Comparison of ENCODE assay signal across 11 cellular contexts in the genomic region with DNA sequence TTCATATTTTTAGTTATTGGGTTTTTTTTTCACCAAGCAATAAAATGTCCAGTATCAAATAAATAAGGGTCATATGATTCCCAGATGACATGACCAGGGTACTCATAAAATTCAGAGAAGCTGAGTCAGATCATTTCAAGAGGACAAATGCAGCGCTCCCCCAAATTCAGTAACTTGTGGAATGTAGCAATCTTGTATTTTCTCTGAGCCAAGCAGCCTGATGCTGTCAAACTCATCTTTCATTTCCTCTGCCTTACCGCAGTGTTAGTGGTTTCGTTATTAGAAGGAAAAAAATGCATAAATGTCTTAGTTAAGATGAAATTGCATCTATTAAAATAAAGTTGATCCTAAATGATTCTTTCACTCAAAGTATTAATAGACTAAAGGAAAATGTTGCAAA. TPM values are rescaled to one million over a fixed set of nuclear protein-coding genes. Genes with fewer than 3 reads are reported as not detected.
A peak's percentile ranks its signal among the peaks of the same experiment; 100 is the strongest.
DNase-seq lines count a peak whose midpoint lies in the region; ATAC-seq and TF ChIP-seq lines count a peak whose summit lies in the region.
"Had no signal": no experiment of that assay in that cellular context is flagged by ENCODE, and none has a peak within 500 bp of the region (broad histone marks: within the 10 kb centered on the region; RNA-seq: fewer than 3 reads in every experiment).

No MANE protein-coding gene starts in this region.

- no peak for TF ChIP-seq CTCF in GM13976 (IDR thresholded peaks at IDR 0.05; ENCODE audit: borderline replicate concordance, control extremely low read depth, extremely low read depth, insufficient read depth, missing control alignments)

- H3K27ac Mint-ChIP-seq in activated naive CD8-positive, alpha-beta T cell treated with anti-CD3 and anti-CD28 coated beads, Interleukin-2, amount 10 ng/mL, durations not matched to agents 7 days and 5 days, result peak overlapping the region; percentile 33
- H3K27ac Mint-ChIP-seq in activated naive CD8-positive, alpha-beta T cell treated with anti-CD3 and anti-CD28 coated beads for 36 hours, result no peak overlapping the region
- H3K27ac Mint-ChIP-seq in activated T-helper 17 cell treated with anti-CD3 and anti-CD28 coated beads, Interleukin-2, amount 50 U/mL, for 72 hours, result peak overlapping the region; percentile 53
- H3K27ac Mint-ChIP-seq: activated B cell treated with CpG ODN at 0.5 μM for 24 hours, B cell, natural killer cell had no signal

- in situ Hi-C loops in GM13976 (cut with MboI; ENCODE audit: low sequenced_read_pairs, unreplicated experiment), result no loop called here

- H3K27me3 Mint-ChIP-seq in activated naive CD8-positive, alpha-beta T cell treated with anti-CD3 and anti-CD28 coated beads, Interleukin-2, amount 10 ng/mL, durations not matched to agents 7 days and 5 days, result no peaks in the 10 kb centered on the region
- H3K27me3 Mint-ChIP-seq in activated naive CD8-positive, alpha-beta T cell treated with anti-CD3 and anti-CD28 coated beads for 36 hours, result no peaks in the 10 kb centered on the region
- no peaks in the 10 kb centered on the region for H3K27me3 Mint-ChIP-seq in activated T-helper 17 cell treated with anti-CD3 and anti-CD28 coated beads, Interleukin-2, amount 50 U/mL, for 72 hours
- H3K27me3 Mint-ChIP-seq: activated B cell treated with CpG ODN at 0.5 μM for 24 hours had no signal

- no peaks in the 10 kb centered on the region for H3K36me3 Mint-ChIP-seq in activated naive CD8-positive, alpha-beta T cell treated with anti-CD3 and anti-CD28 coated beads, Interleukin-2, amount 10 ng/mL, durations not matched to agents 7 days and 5 days
- no peaks in the 10 kb centered on the region for H3K36me3 Mint-ChIP-seq in activated naive CD8-positive, alpha-beta T cell treated with anti-CD3 and anti-CD28 coated beads for 36 hours
- no peaks in the 10 kb centered on the region for H3K36me3 Mint-ChIP-seq in activated T-helper 17 cell treated with anti-CD3 and anti-CD28 coated beads, Interleukin-2, amount 50 U/mL, for 72 hours (ENCODE audit: low read depth)
- H3K36me3 Mint-ChIP-seq: natural killer cell had no signal

- peak overlapping the region; percentile 42 for H3K4me3 Mint-ChIP-seq in activated naive CD8-positive, alpha-beta T cell treated with anti-CD3 and anti-CD28 coated beads, Interleukin-2, amount 10 ng/mL, durations not matched to agents 7 days and 5 days
- no peak overlapping the region for H3K4me3 Mint-ChIP-seq in activated naive CD8-positive, alpha-beta T cell treated with anti-CD3 and anti-CD28 coated beads for 36 hours
- peak overlapping the region; percentile 42 for H3K4me3 Mint-ChIP-seq in activated T-helper 17 cell treated with anti-CD3 and anti-CD28 coated beads, Interleukin-2, amount 50 U/mL, for 72 hours
- H3K4me3 Mint-ChIP-seq: activated B cell treated with CpG ODN at 0.5 μM for 24 hours, B cell, natural killer cell had no signal

- intact Hi-C loops in left ventricle myocardium superior (cut with micrococcal nuclease), result loop anchor here (5.0 kb wide), 1 partner anchor 650 kb away; no protein-coding TSS in a partner anchor

- H3K4me1 Mint-ChIP-seq in activated naive CD8-positive, alpha-beta T cell treated with anti-CD3 and anti-CD28 coated beads, Interleukin-2, amount 10 ng/mL, durations not matched to agents 7 days and 5 days, result peaks cover 24% of the 10 kb centered on the region
- H3K4me1 Mint-ChIP-seq in activated naive CD8-positive, alpha-beta T cell treated with anti-CD3 and anti-CD28 coated beads for 36 hours, result peaks cover 45% of the 10 kb centered on the region
- peaks cover 26% of the 10 kb centered on the region for H3K4me1 Mint-ChIP-seq in activated T-helper 17 cell treated with anti-CD3 and anti-CD28 coated beads, Interleukin-2, amount 50 U/mL, for 72 hours

- POLR2A ChIA-PET in activated naive CD8-positive, alpha-beta T cell treated with anti-CD3 and anti-CD28 coated beads, Interleukin-2, amount 10 ng/mL, durations not matched to agents 7 days and 5 days (lab: Charles Lee), result no interaction called here

- DNase-seq in activated naive CD8-positive, alpha-beta T cell treated with anti-CD3 and anti-CD28 coated beads, Interleukin-2, amount 10 ng/mL, durations not matched to agents 7 days and 5 days, result no peak
- no peak for DNase-seq in activated naive CD8-positive, alpha-beta T cell treated with anti-CD3 and anti-CD28 coated beads for 36 hours
- DNase-seq in left ventricle myocardium superior (no peak), GM13976 (ENCODE audit: low spot score) (no peak), H4 (ENCODE audit: low spot score) (no peak)
- DNase-seq: activated B cell treated with CpG ODN at 0.5 μM for 24 hours, natural killer cell had no signal

- ATAC-seq in activated naive CD8-positive, alpha-beta T cell treated with anti-CD3 and anti-CD28 coated beads, Interleukin-2, amount 10 ng/mL, durations not matched to agents 7 days and 5 days (ENCODE audit: low read depth), result peak; percentile 28
- ATAC-seq in HG03095 (IDR thresholded peaks at IDR 0.05; ENCODE audit: unreplicated experiment) (peak; percentile 53), left ventricle myocardium superior (no peak), GM18873 (IDR thresholded peaks at IDR 0.05; ENCODE audit: low FRiP score, unreplicated experiment) (no peak)
- peak; percentile 39 for ATAC-seq in activated T-helper 17 cell treated with anti-CD3 and anti-CD28 coated beads, Interleukin-2, amount 50 U/mL, for 72 hours (replicated peaks)

- no peaks in the 10 kb centered on the region for H3K9me3 Mint-ChIP-seq in activated naive CD8-positive, alpha-beta T cell treated with anti-CD3 and anti-CD28 coated beads, Interleukin-2, amount 10 ng/mL, durations not matched to agents 7 days and 5 days
- H3K9me3 Mint-ChIP-seq in activated naive CD8-positive, alpha-beta T cell treated with anti-CD3 and anti-CD28 coated beads for 36 hours, result no peaks in the 10 kb centered on the region
- H3K9me3 Mint-ChIP-seq in activated T-helper 17 cell treated with anti-CD3 and anti-CD28 coated beads, Interleukin-2, amount 50 U/mL, for 72 hours, result no peaks in the 10 kb centered on the region
- H3K9me3 Mint-ChIP-seq: activated B cell treated with CpG ODN at 0.5 μM for 24 hours, natural killer cell had no signal

RNA-seq across cellular contexts. Expression of a gene that starts 57.8 kb away (rescaled TPM):
- under 1 TPM in 1 of 2 experiments, not detected in 1; 0.14 TPM for total RNA-seq in activated naive CD8-positive, alpha-beta T cell treated with anti-CD3 and anti-CD28 coated beads, Interleukin-2, amount 10 ng/mL, durations not matched to agents 7 days and 5 days
- not detected for total RNA-seq in activated naive CD8-positive, alpha-beta T cell treated with anti-CD3 and anti-CD28 coated beads for 36 hours
- under 1 TPM; 0.11 to 0.13 TPM for total RNA-seq in activated T-helper 17 cell treated with anti-CD3 and anti-CD28 coated beads, Interleukin-2, amount 50 U/mL, for 72 hours
- 2.7 TPM for total RNA-seq in left ventricle myocardium superior
- 3.5 and 6.7 TPM in 2 replicates for total RNA-seq in H4 (2014; rRNA removed; shearing (Covaris generic))

Comparison
In these comparisons a context has a peak if more than half of its experiments do, and no peak if none do; other contexts are left out.
1. ATAC-seq: peak in activated naive CD8-positive, alpha-beta T cell treated with anti-CD3 and anti-CD28 coated beads, Interleukin-2, amount 10 ng/mL, durations not matched to agents 7 days and 5 days (single experiment), HG03095 (single experiment) and activated T-helper 17 cell treated with anti-CD3 and anti-CD28 coated beads, Interleukin-2, amount 50 U/mL, for 72 hours (single experiment); none in left ventricle myocardium superior (single experiment) and GM18873 (single experiment).